Comparison of ENCODE assay signal across 14 cellular contexts in the genomic region with DNA sequence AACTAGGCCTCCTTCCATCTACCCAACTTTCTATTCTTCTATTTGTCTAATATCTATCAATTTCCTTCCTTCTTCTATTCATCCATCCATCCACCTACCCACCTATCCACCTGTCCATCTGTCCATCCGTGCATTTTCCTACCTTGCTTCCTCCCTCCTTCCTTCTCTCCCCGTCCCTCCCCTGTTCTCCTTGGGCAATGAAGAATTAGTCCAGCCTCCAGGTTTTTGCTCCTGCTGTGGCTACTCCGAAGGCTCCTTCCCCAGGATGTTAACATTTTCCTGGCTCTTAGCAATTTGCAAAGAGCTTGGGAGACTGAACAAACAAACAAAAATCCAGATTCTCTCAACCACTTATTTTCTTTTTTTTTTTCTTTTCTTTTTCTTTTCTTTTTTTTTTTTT.
DNase-seq lines count a peak whose midpoint lies in the region; ATAC-seq and TF ChIP-seq lines count a peak whose summit lies in the region.
"Had no signal": no experiment of that assay in that cellular context is flagged by ENCODE, and none has a peak within 500 bp of the region (broad histone marks: within the 10 kb centered on the region; RNA-seq: fewer than 3 reads in every experiment).

No MANE protein-coding gene starts in this region.

- no peak overlapping the region for H3K27ac ChIP-seq in IMR-90 (ENCODE audit: insufficient read depth, low read length)
- H3K27ac ChIP-seq: BLaER1, brain microvascular endothelial cell had no signal

- no peak overlapping the region for H2BK20ac ChIP-seq in IMR-90 (ENCODE audit: low read depth, low read length)

- no peak overlapping the region for H4K5ac ChIP-seq in IMR-90 (ENCODE audit: low read depth, low read length)

- H2BK5ac ChIP-seq in IMR-90 (ENCODE audit: low read depth, low read length, poor library complexity, severe bottlenecking), result no peak overlapping the region

- ATAC-seq in IMR-90 (ENCODE audit: low read depth), result peak; percentile 68; the same call in 1 of the 2 replicates
- peak; percentile 69 for ATAC-seq in left ventricle myocardium superior
- no peak for ATAC-seq in left colon
- ATAC-seq: GM12878 had no signal

- no peak overlapping the region for H2AK5ac ChIP-seq in IMR-90 (ENCODE audit: low read depth, low read length)

- no peaks in the 10 kb centered on the region for H4K20me1 ChIP-seq in IMR-90 (ENCODE audit: insufficient read depth, low read length)
- H4K20me1 ChIP-seq: BLaER1 had no signal

- H3K4me3 ChIP-seq in IMR-90 (ENCODE audit: insufficient read depth, low read depth, low read length) (no peak overlapping the region), choroid plexus epithelial cell (ENCODE audit: low read depth, low read length) (no peak overlapping the region)
- H3K4me3 ChIP-seq: BLaER1, GM12878 had no signal

- H3K27me3 ChIP-seq in IMR-90 (ENCODE audit: control insufficient read depth, insufficient read depth, low read length), result peaks cover 21% of the 10 kb centered on the region
- H3K27me3 ChIP-seq: BLaER1 had no signal

- dilution Hi-C loops in IMR-90 (cut with HindIII; ENCODE audit: low sequenced_read_pairs, unreplicated experiment), result no loop called here

- intact Hi-C loops in IMR-90 (cut with micrococcal nuclease), result no loop called here
- intact Hi-C loops in left ventricle myocardium superior (cut with micrococcal nuclease), result no loop called here
- intact Hi-C loops in left colon (cut with DNase I, micrococcal nuclease), result no loop called here

- peaks cover 3% of the 10 kb centered on the region for H3K4me1 ChIP-seq in IMR-90 (ENCODE audit: control insufficient read depth, insufficient read depth, low read length)
- H3K4me1 ChIP-seq: BLaER1 had no signal

- POLR2A ChIA-PET in IMR-90 (lab: Charles Lee; ENCODE audit: unreplicated experiment), result interaction anchor here (0.6 kb wide), 1 partner anchor 182 kb away, joined by 7 read pairs; no protein-coding TSS in a partner anchor

- H3K9me3 ChIP-seq in IMR-90 (ENCODE audit: control insufficient read depth, insufficient read depth, low read length), result peaks cover 1% of the 10 kb centered on the region; the same call in 1 of the 2 replicates
- H3K9me3 ChIP-seq: BLaER1 had no signal

- CTCF ChIA-PET in IMR-90 (lab: Yijun Ruan, JAX), result no interaction called here

- H3K23ac ChIP-seq in IMR-90 (ENCODE audit: low read depth, low read length), result no peak overlapping the region

- H3K9ac ChIP-seq in IMR-90 (ENCODE audit: low read depth, low read length), result no peak overlapping the region
- H3K9ac ChIP-seq: BLaER1 had no signal

- H3K14ac ChIP-seq in IMR-90 (replicated peaks; ENCODE audit: low read depth, low read length), result no peak overlapping the region

- no peak overlapping the region for H2BK120ac ChIP-seq in IMR-90 (ENCODE audit: low read depth, low read length)

- no peak for TF ChIP-seq POLR2A in IMR-90 (IDR thresholded peaks at IDR 0.05; ENCODE audit: low read depth, low read length)

- TF ChIP-seq RAD21 in IMR-90 (IDR thresholded peaks at IDR 0.05; ENCODE audit: low read length), result no peak

- H3K18ac ChIP-seq in IMR-90 (ENCODE audit: low read depth, low read length), result no peak overlapping the region

- no peak overlapping the region for H4K8ac ChIP-seq in IMR-90 (ENCODE audit: low read depth in 2 of 2, low read length in 2 of 2)

- 24% methylated on average over 3 of the region's 3 CpGs; no CpG with 5 or more reads in 1 of the 2 experiments for WGBS in IMR-90 (ENCODE audit: extremely low coverage in 2 of 2, insufficient read length in 1 of 2), 2 experiments

- H2AFZ ChIP-seq in IMR-90 (replicated peaks; ENCODE audit: low read length, poor library complexity), result no peak overlapping the region

- 0 out of 2 replicates have a peak, but pooled peaks cover 2% of the 10 kb centered on the region for H3K9me1 ChIP-seq in IMR-90 (ENCODE audit: insufficient read depth, low read length)

- H3K4me2 ChIP-seq in IMR-90 (ENCODE audit: low read depth, low read length), result no peak overlapping the region
- H3K4me2 ChIP-seq: BLaER1 had no signal

- no peaks in the 10 kb centered on the region for H3K79me1 ChIP-seq in IMR-90 (ENCODE audit: low read depth in 1 of 2, low read length in 2 of 2)

- H2BK15ac ChIP-seq in IMR-90 (ENCODE audit: low read depth, low read length), result no peak overlapping the region

- H4K91ac ChIP-seq in IMR-90 (ENCODE audit: insufficient read depth, low read depth, low read length), result no peak overlapping the region

- TF ChIP-seq CTCF in IMR-90 (conservative IDR thresholded peaks at IDR 0.05; ENCODE audit: low read depth, low read length), result no peak
- TF ChIP-seq CTCF in choroid plexus epithelial cell (conservative IDR thresholded peaks at IDR 0.05; ENCODE audit: low read depth, low read length), result no peak

- no peak overlapping the region for H2AK9ac ChIP-seq in IMR-90 (replicated peaks; ENCODE audit: low read depth, low read length, poor library complexity)

- in situ Hi-C loops in IMR-90 (cut with MboI; ENCODE audit: low sequenced_read_pairs), result no loop called here

- H3K36me3 ChIP-seq in IMR-90 (ENCODE audit: control insufficient read depth, insufficient read depth, low read length), result no peaks in the 10 kb centered on the region
- H3K36me3 ChIP-seq: BLaER1, brain microvascular endothelial cell had no signal

- DNase-seq in IMR-90, result peak; percentile 62
- peak; percentile 81 for DNase-seq in choroid plexus epithelial cell (ENCODE audit: low read depth)
- no peak for DNase-seq in left ventricle myocardium superior
- peak; percentile 14 for DNase-seq in stromal cell of bone marrow (ENCODE audit: low read depth)
- no peak for DNase-seq in NCI-H146 treated with DMSO at 0.1 percent for 48 hours (lab: John Stamatoyannopoulos, UW; ENCODE audit: unreplicated experiment)
- no peak for DNase-seq in NCI-H446 (lab: John Stamatoyannopoulos, UW)
- no peak for DNase-seq in left colon
- DNase-seq in HuH-7 (ENCODE audit: low spot score), result no peak
- DNase-seq: activated CD4-positive, alpha-beta T cell treated with anti-CD3 and anti-CD28 coated beads, Interleukin-2, amount 10 ng/mL, durations not matched to agents 7 days and 5 days; brain microvascular endothelial cell; NCI-H1417 treated with DMSO at 0.1 percent for 48 hours; occipital lobe had no signal

- no TSS peak for BruUV-seq in IMR-90 (replicated peaks; lab: Mats Ljungman, UMichigan)

- no peak overlapping the region for H3K56ac ChIP-seq in IMR-90 (ENCODE audit: extremely low read depth, insufficient read depth, low read length)

- H3K4ac ChIP-seq in IMR-90 (ENCODE audit: low read depth, low read length), result no peak overlapping the region

TF ChIP-seq in IMR-90, 13 proteins besides CTCF, POLR2A, EP300 and RAD21:
- TF ChIP-seq RCOR1 (IDR thresholded peaks at IDR 0.05; ENCODE audit: insufficient replicate concordance, low read length) (no peak), MAZ (IDR thresholded peaks at IDR 0.05; ENCODE audit: borderline replicate concordance, low read depth, low read length) (no peak), CHD1 (IDR thresholded peaks at IDR 0.05; ENCODE audit: low read depth, low read length) (no peak), RFX5 (IDR thresholded peaks at IDR 0.05; ENCODE audit: low read depth, low read length) (no peak), BHLHE40 (IDR thresholded peaks at IDR 0.05; ENCODE audit: low read depth, low read length) (no peak), ELK1 (IDR thresholded peaks at IDR 0.05; ENCODE audit: borderline replicate concordance, low read depth, low read length) (no peak), CEBPB (IDR thresholded peaks at IDR 0.05; ENCODE audit: low read depth, low read length) (no peak), FOS (IDR thresholded peaks at IDR 0.05; ENCODE audit: low read depth, low read length) (no peak), USF2 (IDR thresholded peaks at IDR 0.05; ENCODE audit: low read depth, low read length) (no peak)

Comparison
In these comparisons a context has a peak if more than half of its experiments do, and no peak if none do; other contexts are left out.
1. DNase-seq: peak in IMR-90 (single experiment), choroid plexus epithelial cell (single experiment) and stromal cell of bone marrow (single experiment); none in left ventricle myocardium superior (single experiment), NCI-H146 treated with DMSO at 0.1 percent for 48 hours (single experiment), NCI-H446 (0 of 2), left colon (0 of 2) and HuH-7 (single experiment).